In the genomic region with DNA sequence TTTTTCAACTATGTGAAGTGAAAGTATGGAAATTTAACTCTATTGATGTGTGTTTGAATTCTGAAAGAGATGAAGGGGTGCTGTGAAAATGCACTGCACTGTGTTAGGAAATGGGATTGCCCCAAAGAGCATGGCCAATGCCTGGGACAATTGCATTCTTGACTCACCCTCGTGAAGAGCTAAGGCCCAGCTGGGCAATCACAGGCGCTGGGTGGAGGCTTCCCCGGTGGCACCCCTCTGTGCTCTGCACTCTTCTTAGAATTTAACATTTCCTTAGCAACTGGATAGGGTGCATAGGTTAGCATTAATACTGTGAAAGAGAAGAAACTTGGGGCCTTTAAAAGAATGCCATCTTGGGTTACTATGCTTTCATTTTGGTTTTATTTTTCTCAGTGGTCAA, we compare ENCODE assay signal across 20 cellular contexts.
"Had no signal": no experiment of that assay in that cellular context is flagged by ENCODE, and none has a peak within 500 bp of the region (broad histone marks: within the 10 kb centered on the region; RNA-seq: fewer than 3 reads in every experiment).

No MANE protein-coding gene starts in this region.

- H3K4me2 ChIP-seq: hepatocyte had no signal

- H3K27me3 ChIP-seq: esophagus muscularis mucosa, foreskin keratinocyte, gastroesophageal sphincter, heart left ventricle, hepatocyte, left lung had no signal

- H3K36me3 Mint-ChIP-seq: naive B cell; naive thymus-derived CD8-positive, alpha-beta T cell had no signal

- DNase-seq: dermis blood vessel endothelial cell; dorsolateral prefrontal cortex; effector CD4-positive, alpha-beta T cell; effector memory CD4-positive, alpha-beta T cell; heart left ventricle; hypothalamus; left cardiac atrium; left lung; left ventricle myocardium superior; lower lobe of right lung; mesenchymal stem cell; mucosa of descending colon; naive B cell; naive thymus-derived CD8-positive, alpha-beta T cell had no signal

- H3K4me3 Mint-ChIP-seq: mesothelial cell of epicardium; naive B cell; naive thymus-derived CD8-positive, alpha-beta T cell had no signal

- H3K27me3 Mint-ChIP-seq: naive thymus-derived CD8-positive, alpha-beta T cell had no signal

- ATAC-seq: foreskin keratinocyte; gastroesophageal sphincter; heart left ventricle; left cardiac atrium; left lung; left ventricle myocardium superior; lower lobe of right lung; mucosa of descending colon; naive thymus-derived CD8-positive, alpha-beta T cell had no signal

- H3K27ac Mint-ChIP-seq: mesothelial cell of epicardium; naive thymus-derived CD8-positive, alpha-beta T cell had no signal

- H3K4me1 ChIP-seq: esophagus muscularis mucosa, foreskin keratinocyte, gastroesophageal sphincter, heart left ventricle, left lung, lower lobe of right lung had no signal

- H3K79me2 ChIP-seq: hepatocyte had no signal

- H3K27ac ChIP-seq: coronary artery, dorsolateral prefrontal cortex, esophagus muscularis mucosa, foreskin keratinocyte, gastroesophageal sphincter, heart left ventricle, hepatocyte, left lung, lower lobe of right lung had no signal

- H2AFZ ChIP-seq: hepatocyte had no signal

- H3K36me3 ChIP-seq: esophagus muscularis mucosa, gastroesophageal sphincter, heart left ventricle, left lung, lower lobe of right lung had no signal

- H3K4me1 Mint-ChIP-seq: naive B cell; naive thymus-derived CD8-positive, alpha-beta T cell had no signal

- H3K4me3 ChIP-seq: coronary artery, dorsolateral prefrontal cortex, esophagus muscularis mucosa, gastroesophageal sphincter, heart left ventricle, hepatocyte, left lung, lower lobe of right lung, mucosa of descending colon had no signal
